ENCODE assay signal across 22 cellular contexts in the genomic region with DNA sequence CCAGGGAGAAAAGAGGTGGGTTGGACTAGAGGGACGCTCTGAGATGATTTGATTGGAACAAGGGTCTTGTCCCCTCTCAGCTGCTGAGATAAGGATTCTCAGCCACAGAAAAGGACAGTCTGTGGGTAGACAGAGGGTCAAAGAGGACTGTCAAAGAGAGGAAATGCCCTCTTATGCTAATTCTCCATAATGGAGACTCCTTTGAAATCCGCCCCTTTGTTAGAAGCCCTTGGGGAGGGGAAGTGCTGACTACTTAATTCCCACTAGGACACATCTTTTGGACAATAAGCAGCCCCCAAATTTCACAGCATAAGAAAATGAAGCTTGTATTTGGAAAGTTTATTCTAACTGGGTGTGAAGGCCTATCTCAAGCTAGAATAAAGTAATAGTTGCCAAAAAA.
"Had no signal": no experiment of that assay in that cellular context is flagged by ENCODE, and none has a peak within 500 bp of the region (broad histone marks: within the 10 kb centered on the region; RNA-seq: fewer than 3 reads in every experiment).

No MANE protein-coding gene starts in this region.

- H3K4me3 Mint-ChIP-seq: immature natural killer cell, memory B cell, naive B cell, nephron progenitor cell had no signal

- H3K27ac ChIP-seq: dorsolateral prefrontal cortex, heart left ventricle, left lung, lower lobe of right lung, sigmoid colon, skin epidermis, stomach, thoracic aorta, transverse colon had no signal

- H3K4me1 Mint-ChIP-seq: memory B cell, naive B cell had no signal

- DNase-seq: cortex of kidney; dorsolateral prefrontal cortex; effector CD8-positive, alpha-beta T cell; heart left ventricle; hypothalamus; immature natural killer cell; left lung; lower lobe of right lung; naive B cell; nephron progenitor cell; posterior cingulate gyrus; sigmoid colon; stimulated activated CD4-positive, alpha-beta T cell treated with anti-CD3 and anti-CD28 coated beads, Interleukin-2, amount 100 ng/mL, for 24 hours; stimulated activated CD4-positive, alpha-beta T cell treated with anti-CD3 and anti-CD28 coated beads, Interleukin-4, amount 100 ng/mL, for 4 hours; stimulated activated naive CD4-positive, alpha-beta T cell; substantia nigra; transverse colon had no signal

- H3K36me3 ChIP-seq: heart left ventricle, left lung, lower lobe of right lung, sigmoid colon, stomach, thoracic aorta, transverse colon had no signal

- ATAC-seq: esophagus mucosa, heart left ventricle, lower lobe of right lung had no signal

- H3K4me1 ChIP-seq: heart left ventricle had no signal

- H3K9me3 ChIP-seq: heart left ventricle, left lung, lower lobe of right lung, sigmoid colon, stomach, thoracic aorta, transverse colon had no signal

- H3K27me3 ChIP-seq: dorsolateral prefrontal cortex, heart left ventricle, left lung, sigmoid colon, stomach, transverse colon had no signal

- H3K27ac Mint-ChIP-seq: immature natural killer cell, memory B cell, nephron progenitor cell had no signal

- H3K36me3 Mint-ChIP-seq: immature natural killer cell, memory B cell, naive B cell had no signal

- H3K9me3 Mint-ChIP-seq: immature natural killer cell, memory B cell, naive B cell, nephron progenitor cell had no signal

- H3K4me3 ChIP-seq: dorsolateral prefrontal cortex, heart left ventricle, left lung, lower lobe of right lung, sigmoid colon, skin epidermis, stomach, thoracic aorta, transverse colon had no signal
